ENCODE assay signal across 10 cellular contexts in the genomic region with DNA sequence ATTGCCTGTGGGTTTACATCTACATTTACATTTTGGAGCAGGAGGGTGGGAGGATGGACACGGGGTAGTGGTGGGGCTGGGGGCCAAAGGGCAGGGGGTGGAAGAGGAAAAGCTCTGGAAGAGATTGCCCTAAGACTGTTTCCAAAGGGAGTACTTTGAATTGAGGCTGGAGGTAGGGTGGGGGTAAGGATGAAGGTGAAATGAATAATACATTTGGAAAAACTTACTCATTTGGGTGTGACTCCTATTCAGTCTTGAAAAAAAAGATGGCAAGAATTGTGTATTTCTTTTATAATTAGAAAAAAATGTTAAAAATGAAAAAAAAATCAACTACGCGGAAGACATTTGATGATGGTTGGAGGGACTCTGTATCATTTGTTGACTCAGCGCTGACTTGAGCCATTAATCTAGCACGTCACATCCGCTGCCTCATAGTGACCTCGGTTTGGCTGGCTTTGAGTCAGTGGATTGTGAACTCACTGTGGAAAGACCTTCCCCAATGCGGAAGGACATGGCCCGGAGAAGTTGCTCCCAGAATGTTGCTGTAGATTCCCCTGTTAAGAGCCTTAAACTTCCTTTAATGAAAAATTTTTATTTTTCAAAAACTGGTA. TPM values are rescaled to one million over a fixed set of nuclear protein-coding genes. Genes with fewer than 3 reads are reported as not detected.
DNase-seq lines count a peak whose midpoint lies in the region; ATAC-seq, FAIRE-seq and TF ChIP-seq lines count a peak whose summit lies in the region.
"Had no signal": no experiment of that assay in that cellular context is flagged by ENCODE, and none has a peak within 500 bp of the region (broad histone marks: within the 10 kb centered on the region; RNA-seq: fewer than 3 reads in every experiment).

No MANE protein-coding gene starts in this region.

- 0 out of 6 replicates have a peak overlapping the region, but pooled peaks of 1 of the 2 experiments have one; percentile 23 for H3K27ac ChIP-seq in A549
- H3K27ac ChIP-seq: BLaER1 had no signal

- no peak for TF ChIP-seq RAD21 in A549 (conservative IDR thresholded peaks at IDR 0.05 in 1 of 2, IDR thresholded peaks at IDR 0.05 in 1 of 2)

- TF ChIP-seq CTCF in A549 (IDR thresholded peaks at IDR 0.05) (no peak), mucosa of descending colon (IDR thresholded peaks at IDR 0.05) (no peak)

- H3K4me1 ChIP-seq in A549 (peaks cover 11% of the 10 kb centered on the region; the same call in 2 of the 3 replicates), mucosa of descending colon (ENCODE audit: low read depth) (no peaks in the 10 kb centered on the region)

- intact Hi-C loops in mucosa of descending colon (cut with DNase I, micrococcal nuclease) = no loop called here

- TF ChIP-seq POLR2A in A549 (IDR thresholded peaks at IDR 0.05; ENCODE audit: low read length) = no peak

- CTCF ChIA-PET in A549 (lab: Yijun Ruan, JAX) = interaction anchor here (1.6 kb wide), 1 partner anchor 26 kb away, joined by 4 read pairs; no protein-coding TSS in a partner anchor

- ATAC-seq in A549 (peak; percentile 76 to 82; a peak in 5 of 6 replicates), mucosa of descending colon (peak; percentile 49)

- H3K36me3 ChIP-seq in mucosa of descending colon (ENCODE audit: low read depth) = no peaks in the 10 kb centered on the region
- H3K36me3 ChIP-seq: BLaER1 had no signal

- DNase-seq in A549 (ENCODE audit: low read depth in 1 of 2, low spot score in 1 of 2) = peak; percentile 32 to 78
- DNase-seq in NCI-H446 treated with DMSO at 0.1 percent for 48 hours (lab: John Stamatoyannopoulos, UW) = peak; percentile 22
- peak; percentile 58 to 80 for DNase-seq in dermis microvascular lymphatic vessel endothelial cell (ENCODE audit: low read depth in 2 of 2)
- DNase-seq in mucosa of descending colon = peak in 1 of 3 donors; percentile 39
- no peak for DNase-seq in NCI-H146 (lab: John Stamatoyannopoulos, UW)
- DNase-seq in MV-4-11 (lab: John Stamatoyannopoulos, UW) = no peak
- no peak for DNase-seq in NCI-H524 treated with DMSO at 0.1 percent for 48 hours (lab: John Stamatoyannopoulos, UW)
- DNase-seq in GF-D8 (lab: John Stamatoyannopoulos, UW) = no peak
- DNase-seq: hypothalamus had no signal

- H3K4me3 ChIP-seq in A549 = no peak overlapping the region
- no peak overlapping the region for H3K4me3 ChIP-seq in mucosa of descending colon
- H3K4me3 ChIP-seq: BLaER1 had no signal

- POLR2A ChIA-PET in A549 (lab: Yijun Ruan, JAX) = no interaction called here

- WGBS in A549 (ENCODE audit: missing lambda C conversion rate) = 36% methylated on average over 8 of the region's 9 CpGs

- H3K9me3 ChIP-seq in A549 = no peaks in the 10 kb centered on the region
- H3K9me3 ChIP-seq in mucosa of descending colon = no peaks in the 10 kb centered on the region
- H3K9me3 ChIP-seq: BLaER1 had no signal

- no peak for TF ChIP-seq EP300 in A549 (IDR thresholded peaks at IDR 0.05)

- H3K4me2 ChIP-seq in A549 = peak overlapping the region; percentile 9
- H3K4me2 ChIP-seq: BLaER1 had no signal

- FAIRE-seq in A549 (lab: Jason Lieb, UNC) = no peak

TF ChIP-seq in A549, 52 proteins besides CTCF, POLR2A, EP300 and RAD21:
- no peak for TF ChIP-seq HDAC2 (IDR thresholded peaks at IDR 0.05)
- TF ChIP-seq HOXB5 (CRISPR knock-in tag; IDR thresholded peaks at IDR 0.05) = peak; percentile 77; the same call in 1 of the 2 replicates

RNA-seq across cellular contexts. Expression of a gene that starts 2.8 kb away (rescaled TPM):
- polyA plus RNA-seq in A549 (2011; rRNA removed) = not detected in 2 replicates
- not detected in 2 replicates for polyA plus RNA-seq in A549 (2012; cell fraction: cytosol; rRNA removed)
- polyA plus RNA-seq in A549 (2012; cell fraction: nucleus; rRNA removed) = not detected in 2 replicates
- polyA plus RNA-seq in A549 (2017; fragmentation: RNase III; extraction: RNeasy Plus Mini Kit Qiagen cat#74134 plus additional on column Dnase treatment) = not detected in 3 replicates
- polyA minus RNA-seq in A549 (2011; rRNA and poly(A)+ RNA removed) = not detected in 2 replicates
- not detected in 2 replicates for total RNA-seq in dermis microvascular lymphatic vessel endothelial cell
- total RNA-seq in mucosa of descending colon = 1 to 10 TPM in 2 of 3 donors, under 1 TPM in 1; 0.26 to 3.5 (median 1.3) TPM

RNA-seq across cellular contexts. Expression of a gene that starts 17.8 kb away (rescaled TPM):
- polyA plus RNA-seq in A549 (2011; rRNA removed) (not detected in 2 replicates), A549 (2017; fragmentation: RNase III; extraction: RNeasy Plus Mini Kit Qiagen cat#74134 plus additional on column Dnase treatment) (not detected in 3 replicates)
- not detected in 2 replicates for polyA plus RNA-seq in A549 (2012; cell fraction: cytosol; rRNA removed)
- polyA plus RNA-seq in A549 (2012; cell fraction: nucleus; rRNA removed) = not detected in 2 replicates
- polyA minus RNA-seq in A549 (2011; rRNA and poly(A)+ RNA removed) = not detected in 2 replicates
- total RNA-seq in dermis microvascular lymphatic vessel endothelial cell (not detected in 2 replicates), mucosa of descending colon (not detected)

Comparison
In these comparisons a context has a peak if more than half of its experiments do, and no peak if none do; other contexts are left out.
1. DNase-seq: peak in A549 (2 of 2), NCI-H446 treated with DMSO at 0.1 percent for 48 hours (single experiment) and dermis microvascular lymphatic vessel endothelial cell (2 of 2); none in NCI-H146 (single experiment), MV-4-11 (single experiment), NCI-H524 treated with DMSO at 0.1 percent for 48 hours (single experiment) and GF-D8 (single experiment).